ENCODE assay signal across 8 cellular contexts in genomic region chr4:5812506-5813229, GRCh38.
DNase-seq lines count a peak whose midpoint lies in the region; ATAC-seq, FAIRE-seq and TF ChIP-seq lines count a peak whose summit lies in the region.

No MANE protein-coding gene starts in this region.

- no peak overlapping the region for H2AK5ac ChIP-seq in H1 (ENCODE audit: low read depth, low read length)

- H3K27ac ChIP-seq in KMS-11 (no peak overlapping the region), PC-3 (ENCODE audit: low read length) (no peak overlapping the region), H1 (ENCODE audit: low read depth, low read length) (no peak overlapping the region), lung (ENCODE audit: low read depth in 1 of 2, low read length in 1 of 2) (no peak overlapping the region), uterus (no peak overlapping the region)

- H3K9ac ChIP-seq in KMS-11 (no peak overlapping the region), PC-3 (ENCODE audit: low read length) (no peak overlapping the region), H1 (replicated peaks in 1 of 4; ENCODE audit: extremely low read depth in 1 of 4, low read depth in 3 of 4, low read length in 3 of 4) (no peak overlapping the region)

- H4K20me1 ChIP-seq in KMS-11 (ENCODE audit: insufficient read depth) (no peaks in the 10 kb centered on the region), PC-3 (ENCODE audit: low read length) (no peaks in the 10 kb centered on the region), H1 (replicated peaks in 1 of 2; ENCODE audit: control insufficient read depth in 1 of 2, insufficient read depth in 2 of 2, low read length in 2 of 2) (peaks cover 0 to 12% of the 10 kb centered on the region in 2 experiments)

- peak; percentile 42 for DNase-seq in AG09309 (ENCODE audit: low read depth)
- peak; percentile 74 for DNase-seq in PC-3
- DNase-seq in H1 (ENCODE audit: low read depth in 1 of 2, low spot score in 2 of 2): no peak
- DNase-seq in lung (ENCODE audit: low spot score): no peak
- DNase-seq in uterus: peak in 1 of 2 donors; percentile 38

- H3K14ac ChIP-seq in H1 (ENCODE audit: insufficient read length): no peak overlapping the region

- no peaks in the 10 kb centered on the region for H3F3A ChIP-seq in PC-3 (ENCODE audit: low read length, unreplicated experiment)

- WGBS in H1 (ENCODE audit: extremely low coverage in 1 of 2, insufficient coverage in 1 of 2, insufficient read length in 1 of 2, insufficient replicate concordance in 2 of 2, low coverage in 1 of 2, low lambda C conversion rate in 2 of 2, missing lambda C conversion rate in 1 of 2), 2 experiments: 83% methylated on average over 9 of the region's 9 CpGs; no CpG with 5 or more reads in 1 of the 2 experiments
- 84 to 88% methylated on average over 9 of the region's 9 CpGs for WGBS in lung, 2 donors

- no peak overlapping the region for H3K23ac ChIP-seq in H1 (ENCODE audit: insufficient read length)

- no peak overlapping the region for H3K4ac ChIP-seq in H1 (replicated peaks; ENCODE audit: insufficient read length, low read depth, low read length)

- TF ChIP-seq CTCF in AG09309 (IDR thresholded peaks at IDR 0.05; ENCODE audit: control insufficient read depth, insufficient read depth, low read depth, low read length, missing control alignments): peak; percentile 77
- TF ChIP-seq CTCF in GM12874 (IDR thresholded peaks at IDR 0.05; ENCODE audit: insufficient read depth, low read depth, low read length): peak; percentile 59
- peak; percentile 67 for TF ChIP-seq CTCF in KMS-11 (conservative IDR thresholded peaks at IDR 0.05; ENCODE audit: low read depth, low read length)
- TF ChIP-seq CTCF in PC-3 (conservative IDR thresholded peaks at IDR 0.05; ENCODE audit: low read depth, low read length): peak; percentile 71
- TF ChIP-seq CTCF in H1 (IDR thresholded peaks at IDR 0.05; ENCODE audit: control extremely low read depth in 1 of 3, insufficient read depth in 1 of 3, low read depth in 1 of 3, low read length in 3 of 3): peak in 2 of 3 experiments; percentile 75 to 89; a peak in 3 of 4 replicates
- TF ChIP-seq CTCF in lung (IDR thresholded peaks at IDR 0.05; ENCODE audit: control extremely low read depth, extremely low read depth): peak; percentile 35
- TF ChIP-seq CTCF in uterus (IDR thresholded peaks at IDR 0.05): peak; percentile 70 to 75 (median 74)

- BruUV-seq in PC-3 (replicated peaks; lab: Mats Ljungman, UMichigan): no TSS peak

- 0 out of 2 replicates have a peak overlapping the region, but pooled peaks have one; percentile 48 for H4K8ac ChIP-seq in H1 (ENCODE audit: extremely low read depth, insufficient read depth, low read length)

- H3K4me2 ChIP-seq in KMS-11 (no peak overlapping the region), PC-3 (ENCODE audit: low read length) (no peak overlapping the region), H1 (ENCODE audit: insufficient read depth in 1 of 2, low read depth in 2 of 2, low read length in 2 of 2) (no peak overlapping the region)

- peaks cover 3% of the 10 kb centered on the region; the same call in 1 of the 2 replicates for H3K79me1 ChIP-seq in H1 (ENCODE audit: low read depth, low read length)

- POLR2A ChIA-PET in PC-3 (lab: Charles Lee; ENCODE audit: unreplicated experiment) (no interaction called here), H1 (lab: Charles Lee; ENCODE audit: partially characterized antibody) (interaction anchor here (0.9 to 1.1 kb wide), 2 partner anchors 8 to 356 kb away, joined by 3 read pairs; no protein-coding TSS in a partner anchor)

- no peaks in the 10 kb centered on the region for H3K36me3 ChIP-seq in KMS-11 (ENCODE audit: insufficient read depth)
- peaks cover 11% of the 10 kb centered on the region; the same call in 1 of the 2 replicates for H3K36me3 ChIP-seq in PC-3 (ENCODE audit: low read depth, low read length)
- H3K36me3 ChIP-seq in H1 (ENCODE audit: control insufficient read depth in 2 of 4, insufficient read depth in 4 of 4, low read length in 3 of 4): peaks cover 2 to 23% (median 9%) of the 10 kb centered on the region in 4 experiments; a peak in 5 of 8 replicates
- H3K36me3 ChIP-seq in lung (ENCODE audit: control insufficient read depth in 2 of 2, insufficient read depth in 2 of 2, low read length in 2 of 2): peaks cover 0 to 33% of the 10 kb centered on the region in 2 donors
- no peaks in the 10 kb centered on the region for H3K36me3 ChIP-seq in uterus

- no peak for TF ChIP-seq POLR2A in H1 (IDR thresholded peaks at IDR 0.05; ENCODE audit: control extremely low read depth in 1 of 2, low read depth in 2 of 2, low read length in 2 of 2)
- TF ChIP-seq POLR2A in uterus (IDR thresholded peaks at IDR 0.05): no peak

- H2BK15ac ChIP-seq in H1 (ENCODE audit: low read length): no peak overlapping the region

- no peaks in the 10 kb centered on the region for H3K23me2 ChIP-seq in H1 (ENCODE audit: low read depth, low read length)

- H2BK120ac ChIP-seq in H1 (replicated peaks; ENCODE audit: low read depth, low read length): no peak overlapping the region

- peak; percentile 89 for ATAC-seq in PC-3
- no peak for ATAC-seq in lung (ENCODE audit: insufficient read depth, low FRiP score)
- ATAC-seq in HG03039 (IDR thresholded peaks at IDR 0.05; ENCODE audit: unreplicated experiment): no peak

- H2BK5ac ChIP-seq in H1 (ENCODE audit: low read depth, low read length): no peak overlapping the region

- no peak overlapping the region for H2BK20ac ChIP-seq in H1 (ENCODE audit: low read length)

- no peaks in the 10 kb centered on the region for H3K9me2 ChIP-seq in PC-3 (replicated peaks; ENCODE audit: low read length)

- peak; percentile 82 to 90 for TF ChIP-seq RAD21 in H1 (IDR thresholded peaks at IDR 0.05 in 1 of 2, conservative IDR thresholded peaks at IDR 0.05 in 1 of 2; ENCODE audit: low read depth in 2 of 2, low read length in 2 of 2)

- no peak for TF ChIP-seq EP300 in H1 (IDR thresholded peaks at IDR 0.05; ENCODE audit: borderline replicate concordance in 1 of 2, low read depth in 2 of 2, low read length in 2 of 2)

- H2AFZ ChIP-seq in KMS-11 (ENCODE audit: low read depth) (no peak overlapping the region), PC-3 (ENCODE audit: low read length) (no peak overlapping the region), H1 (ENCODE audit: low read length) (no peak overlapping the region)

- no peaks in the 10 kb centered on the region for H3K27me3 ChIP-seq in KMS-11 (ENCODE audit: insufficient read depth, low read depth)
- H3K27me3 ChIP-seq in PC-3 (ENCODE audit: low read length): no peaks in the 10 kb centered on the region
- no peaks in the 10 kb centered on the region; a peak in 1 of 7 replicates for H3K27me3 ChIP-seq in H1 (replicated peaks in 1 of 4; ENCODE audit: control insufficient read depth in 3 of 4, extremely low read depth in 1 of 4, insufficient read depth in 3 of 4, low read length in 3 of 4)
- H3K27me3 ChIP-seq in lung (ENCODE audit: control insufficient read depth, insufficient read depth): no peaks in the 10 kb centered on the region
- H3K27me3 ChIP-seq in uterus: no peaks in the 10 kb centered on the region

- H3K79me2 ChIP-seq in KMS-11 (ENCODE audit: insufficient read depth, low read depth): no peaks in the 10 kb centered on the region
- H3K79me2 ChIP-seq in PC-3 (ENCODE audit: low read length): no peaks in the 10 kb centered on the region
- no peaks in the 10 kb centered on the region for H3K79me2 ChIP-seq in H1 (ENCODE audit: control insufficient read depth in 1 of 2, insufficient read depth in 2 of 2, low read length in 2 of 2)

- FAIRE-seq in H1 (lab: Jason Lieb, UNC): peak; percentile 89

- H3K9me3 ChIP-seq in PC-3 (ENCODE audit: low read length) (no peaks in the 10 kb centered on the region), H1 (ENCODE audit: insufficient read depth in 2 of 2, low read depth in 1 of 2, low read length in 1 of 2) (no peaks in the 10 kb centered on the region), lung (ENCODE audit: control insufficient read depth in 2 of 2, insufficient read depth in 1 of 2, low read length in 1 of 2) (peaks cover 0 to 9% of the 10 kb centered on the region in 2 donors), uterus (peaks cover 0 to 9% of the 10 kb centered on the region in 2 donors)

- no peak overlapping the region for H3K18ac ChIP-seq in H1 (ENCODE audit: extremely low read depth, low read length)

- no peak overlapping the region for H4K5ac ChIP-seq in H1 (ENCODE audit: insufficient read length, low read depth, low read length)

- H3K4me1 ChIP-seq in KMS-11 (ENCODE audit: low read depth, poor library complexity, severe bottlenecking) (no peaks in the 10 kb centered on the region), PC-3 (ENCODE audit: insufficient read depth, low read length) (no peaks in the 10 kb centered on the region), H1 (replicated peaks in 1 of 4; ENCODE audit: control insufficient read depth in 3 of 4, insufficient read depth in 4 of 4, low read length in 3 of 4) (no peaks in the 10 kb centered on the region; a peak in 1 of 7 replicates), lung (ENCODE audit: control insufficient read depth in 2 of 2, insufficient read depth in 2 of 2, low read length in 2 of 2) (peaks cover 0 to 4% of the 10 kb centered on the region in 2 donors), uterus (no peaks in the 10 kb centered on the region)

- H3K56ac ChIP-seq in H1 (replicated peaks; ENCODE audit: insufficient read length, low read depth, low read length): no peak overlapping the region

- CTCF ChIA-PET in PC-3 (lab: Charles Lee): interaction anchor here (0.7 kb wide), 1 partner anchor 762 kb away, joined by 3 read pairs; the partner anchor contains the start of gene STK32B
- CTCF ChIA-PET in H1 (lab: Charles Lee; ENCODE audit: partially characterized antibody): interaction anchor here (0.6 to 2.6 kb wide), 35 partner anchors 9 to 929 kb away, joined by 3 to 36 read pairs (median 3); no protein-coding TSS in a partner anchor

- intact Hi-C loops in PC-3 (cut with micrococcal nuclease) (loop anchor here (2.0 to 5.0 kb wide), 2 partner anchors 412 to 1320 kb away; no protein-coding TSS in a partner anchor), uterus (cut with DNase I; ENCODE audit: low total_unique reads) (no loop called here)

- H3K4me3 ChIP-seq in AG09309 (ENCODE audit: control insufficient read depth, low read depth, low read length): no peak overlapping the region
- no peak overlapping the region for H3K4me3 ChIP-seq in KMS-11 (IDR thresholded peaks at IDR 0.05; ENCODE audit: insufficient read depth, low read depth, low read length)
- no peak overlapping the region for H3K4me3 ChIP-seq in PC-3 (ENCODE audit: low read length)
- H3K4me3 ChIP-seq in H1 (ENCODE audit: extremely low read depth in 1 of 4, insufficient read depth in 2 of 4, low read depth in 3 of 4, low read length in 4 of 4): no peak overlapping the region
- H3K4me3 ChIP-seq in lung: no peak overlapping the region
- no peak overlapping the region for H3K4me3 ChIP-seq in uterus

- no peak overlapping the region for H4K91ac ChIP-seq in H1 (replicated peaks; ENCODE audit: insufficient read length, low read length)

- no peak overlapping the region for H2BK12ac ChIP-seq in H1 (ENCODE audit: low read depth, low read length)

TF ChIP-seq in H1, 55 proteins besides CTCF, POLR2A, EP300 and RAD21:
- TF ChIP-seq YY1 (IDR thresholded peaks at IDR 0.05; ENCODE audit: low read depth, low read length) (peak; percentile 21; the same call in 1 of the 2 replicates), SIX5 (IDR thresholded peaks at IDR 0.05; ENCODE audit: low read depth, low read length) (no peak), POLR2AphosphoS5 (IDR thresholded peaks at IDR 0.05; ENCODE audit: low read depth, low read length) (peak; percentile 26; the same call in 1 of the 2 replicates)

Comparison
In these comparisons a context has a peak if more than half of its experiments do, and no peak if none do; other contexts are left out.
1. DNase-seq: peak in AG09309 (single experiment) and PC-3 (single experiment); none in H1 (0 of 2) and lung (single experiment).
2. Peak in every context shown above with its lines, with median percentiles within 50 percentile points of each other: CTCF ChIP-seq.